Comparison of ENCODE assay signal across 9 cellular contexts in the genomic region with DNA sequence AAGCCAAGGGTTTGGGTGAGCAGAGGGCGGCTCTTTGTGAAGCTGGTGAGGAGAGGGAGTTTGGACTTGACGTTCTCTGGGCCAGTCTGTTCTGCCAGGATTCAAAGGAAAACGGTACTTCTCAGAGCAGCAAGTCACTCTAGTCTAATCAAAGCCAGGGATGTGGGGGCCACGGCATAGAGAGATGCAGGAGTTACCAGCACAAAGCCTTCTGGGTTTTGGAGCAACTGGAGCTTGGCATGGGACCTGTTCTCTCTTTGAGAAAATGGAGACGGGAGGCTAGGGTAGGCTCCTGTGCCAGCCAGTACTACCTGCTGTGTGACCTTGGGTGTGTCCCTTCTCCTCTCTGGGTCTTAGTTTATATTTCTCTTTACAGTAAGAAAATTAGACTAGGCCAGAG. TPM values are rescaled to one million over a fixed set of nuclear protein-coding genes. Genes with fewer than 3 reads are reported as not detected.
DNase-seq lines count a peak whose midpoint lies in the region; ATAC-seq lines count a peak whose summit lies in the region.
"Had no signal": no experiment of that assay in that cellular context is flagged by ENCODE, and none has a peak within 500 bp of the region (broad histone marks: within the 10 kb centered on the region; RNA-seq: fewer than 3 reads in every experiment).

No MANE protein-coding gene starts in this region.

- H3K9ac ChIP-seq in subcutaneous abdominal adipose tissue (ENCODE audit: low read length in 5 of 5): peak overlapping the region in 4 of 5 donors; percentile 92 to 97 (median 94)

- H3K36me3 Mint-ChIP-seq in activated T-cell treated with anti-CD3 and anti-CD28 coated beads, Interleukin-2, amount 50 U/mL, for 24 hours (ENCODE audit: low read depth): peaks cover 70% of the 10 kb centered on the region
- H3K36me3 Mint-ChIP-seq in activated naive CD4-positive, alpha-beta T cell treated with anti-CD3 and anti-CD28 coated beads, Interleukin-2, amount 50 U/mL, for 72 hours: peaks cover 34 to 55% of the 10 kb centered on the region in 2 donors
- peaks cover 11 to 21% (median 14%) of the 10 kb centered on the region in 3 donors for H3K36me3 Mint-ChIP-seq in immature natural killer cell

- ATAC-seq in activated naive CD4-positive, alpha-beta T cell treated with anti-CD3 and anti-CD28 coated beads, Interleukin-2, amount 50 U/mL, for 72 hours: no peak
- ATAC-seq in HG03135 (IDR thresholded peaks at IDR 0.05; ENCODE audit: unreplicated experiment): no peak

- H3K9me3 Mint-ChIP-seq in activated T-cell treated with anti-CD3 and anti-CD28 coated beads, Interleukin-2, amount 50 U/mL, for 24 hours: no peaks in the 10 kb centered on the region
- H3K9me3 Mint-ChIP-seq in activated naive CD4-positive, alpha-beta T cell treated with anti-CD3 and anti-CD28 coated beads, Interleukin-2, amount 50 U/mL, for 72 hours: no peaks in the 10 kb centered on the region
- H3K9me3 Mint-ChIP-seq in immature natural killer cell: no peaks in the 10 kb centered on the region

- no peaks in the 10 kb centered on the region for H3K27me3 Mint-ChIP-seq in activated T-cell treated with anti-CD3 and anti-CD28 coated beads, Interleukin-2, amount 50 U/mL, for 24 hours
- H3K27me3 Mint-ChIP-seq in immature natural killer cell (ENCODE audit: low read depth in 3 of 3): peaks cover 9 to 18% (median 11%) of the 10 kb centered on the region in 3 donors

- H3K27ac ChIP-seq in subcutaneous abdominal adipose tissue (ENCODE audit: low read depth, low read length): peak overlapping the region; percentile 99

- H3K4me3 Mint-ChIP-seq in activated T-cell treated with anti-CD3 and anti-CD28 coated beads, Interleukin-2, amount 50 U/mL, for 24 hours: peak overlapping the region; percentile 98
- H3K4me3 Mint-ChIP-seq in immature natural killer cell: peak overlapping the region; percentile 86 to 94 (median 91)

- H3K4me1 ChIP-seq in subcutaneous abdominal adipose tissue (ENCODE audit: control insufficient read depth in 5 of 5, insufficient read depth in 5 of 5, low read length in 5 of 5): peaks cover 9 to 56% (median 46%) of the 10 kb centered on the region in 5 donors

- peaks cover 59% of the 10 kb centered on the region for H3K4me1 Mint-ChIP-seq in activated T-cell treated with anti-CD3 and anti-CD28 coated beads, Interleukin-2, amount 50 U/mL, for 24 hours (ENCODE audit: low read depth)
- H3K4me1 Mint-ChIP-seq in immature natural killer cell: peaks cover 51 to 52% of the 10 kb centered on the region in 2 donors

- no peaks in the 10 kb centered on the region for H3K9me3 ChIP-seq in subcutaneous abdominal adipose tissue (ENCODE audit: control insufficient read depth in 5 of 5, low read length in 5 of 5)

- H3K27ac Mint-ChIP-seq in activated T-cell treated with anti-CD3 and anti-CD28 coated beads, Interleukin-2, amount 50 U/mL, for 24 hours: peak overlapping the region; percentile 99
- H3K27ac Mint-ChIP-seq in activated naive CD4-positive, alpha-beta T cell treated with anti-CD3 and anti-CD28 coated beads, Interleukin-2, amount 50 U/mL, for 72 hours: peak overlapping the region; percentile 97 to 98
- peak overlapping the region; percentile 73 to 92 (median 91) for H3K27ac Mint-ChIP-seq in immature natural killer cell

- peak overlapping the region; percentile 48 to 82 (median 74) for H3K4me3 ChIP-seq in subcutaneous abdominal adipose tissue (ENCODE audit: low read depth in 1 of 5, low read length in 5 of 5)

- DNase-seq in activated T-cell treated with anti-CD3 and anti-CD28 coated beads, Interleukin-2, amount 50 U/mL, for 24 hours: no peak
- DNase-seq in activated T-cell treated with anti-CD3 and anti-CD28 coated beads for 4 hours (no peak), immature natural killer cell (no peak)
- no peak for DNase-seq in activated naive CD4-positive, alpha-beta T cell treated with anti-CD3 and anti-CD28 coated beads, Interleukin-2, amount 50 U/mL, for 72 hours (ENCODE audit: low spot score in 2 of 2)
- DNase-seq in central memory CD4-positive, alpha-beta T cell: no peak
- DNase-seq in activated CD4-positive, alpha-beta T cell treated with anti-CD3 and anti-CD28 coated beads for 1 hour: no peak
- DNase-seq: stimulated activated CD4-positive, alpha-beta T cell treated with anti-CD3 and anti-CD28 coated beads, Interleukin-4, amount 100 ng/mL, for 24 hours had no signal

- H3K27me3 ChIP-seq in subcutaneous abdominal adipose tissue (ENCODE audit: control insufficient read depth in 5 of 5, insufficient read depth in 4 of 5, low read length in 5 of 5): no peaks in the 10 kb centered on the region

- H3K36me3 ChIP-seq in subcutaneous abdominal adipose tissue (ENCODE audit: control insufficient read depth in 5 of 5, insufficient read depth in 5 of 5, low read length in 5 of 5): peaks cover 9 to 38% (median 26%) of the 10 kb centered on the region in 5 donors

RNA-seq across cellular contexts. Expression of a gene that starts 2.1 kb away (rescaled TPM):
- 10 to 100 TPM; 71.9 to 81.7 TPM for total RNA-seq in activated naive CD4-positive, alpha-beta T cell treated with anti-CD3 and anti-CD28 coated beads, Interleukin-2, amount 50 U/mL, for 72 hours
- 10 to 100 TPM; 14.5 to 33.4 (median 18.5) TPM for polyA plus RNA-seq in immature natural killer cell

RNA-seq across cellular contexts. Expression of a gene that starts 18.8 kb away (rescaled TPM):
- total RNA-seq in activated naive CD4-positive, alpha-beta T cell treated with anti-CD3 and anti-CD28 coated beads, Interleukin-2, amount 50 U/mL, for 72 hours: 10 to 100 TPM; 20.8 to 24.9 TPM
- polyA plus RNA-seq in immature natural killer cell: 10 to 100 TPM; 61.2 to 67.1 (median 65.5) TPM

RNA-seq across cellular contexts. Expression of a gene that starts 23.9 kb away (rescaled TPM):
- 1 to 10 TPM; 4.6 to 7.2 TPM for total RNA-seq in activated naive CD4-positive, alpha-beta T cell treated with anti-CD3 and anti-CD28 coated beads, Interleukin-2, amount 50 U/mL, for 72 hours
- under 1 TPM in 2 of 3 donors, not detected in 1; 0.29 to 0.85 TPM for polyA plus RNA-seq in immature natural killer cell

RNA-seq across cellular contexts. Expression of a gene that starts 27.3 kb away (rescaled TPM):
- under 1 TPM in 1 of 2 donors, not detected in 1; 0.16 TPM for total RNA-seq in activated naive CD4-positive, alpha-beta T cell treated with anti-CD3 and anti-CD28 coated beads, Interleukin-2, amount 50 U/mL, for 72 hours
- polyA plus RNA-seq in immature natural killer cell: not detected

RNA-seq across cellular contexts. Expression of a gene that starts 40.6 kb away (rescaled TPM):
- 10 to 100 TPM in 1 of 2 donors, 1 to 10 TPM in 1; 7.0 to 10.7 TPM for total RNA-seq in activated naive CD4-positive, alpha-beta T cell treated with anti-CD3 and anti-CD28 coated beads, Interleukin-2, amount 50 U/mL, for 72 hours
- 10 to 100 TPM in 1 of 3 donors, 1 to 10 TPM in 2; 6.7 to 14.3 (median 9.8) TPM for polyA plus RNA-seq in immature natural killer cell
